In genomic region chr7:97859606-97860204, GRCh38 we compare ENCODE assay signal across 22 cellular contexts.
"Had no signal": no experiment of that assay in that cellular context is flagged by ENCODE, and none has a peak within 500 bp of the region (broad histone marks: within the 10 kb centered on the region; RNA-seq: fewer than 3 reads in every experiment).

No MANE protein-coding gene starts in this region.

- H3K4me3 ChIP-seq: ascending aorta, ovary, right lobe of liver, smooth muscle cell, stomach had no signal

- FAIRE-seq: kidney had no signal

- H3K4me3 Mint-ChIP-seq: activated naive CD4-positive, alpha-beta T cell treated with anti-CD3 and anti-CD28 coated beads, Interleukin-2, amount 50 U/mL, for 24 hours; activated T-cell treated with anti-CD3 and anti-CD28 coated beads, Interleukin-2, amount 50 U/mL, for 72 hours; effector memory CD8-positive, alpha-beta T cell; memory B cell; naive thymus-derived CD4-positive, alpha-beta T cell had no signal

- H3K27me3 Mint-ChIP-seq: activated naive CD4-positive, alpha-beta T cell treated with anti-CD3 and anti-CD28 coated beads, Interleukin-2, amount 50 U/mL, for 24 hours; effector memory CD8-positive, alpha-beta T cell; memory B cell; naive thymus-derived CD4-positive, alpha-beta T cell had no signal

- H3K9me3 ChIP-seq: ascending aorta, ovary, right lobe of liver, stomach had no signal

- H3K36me3 ChIP-seq: ovary, right lobe of liver had no signal

- ATAC-seq: activated T-cell treated with anti-CD3 and anti-CD28 coated beads, Interleukin-2, amount 50 U/mL, for 72 hours; effector memory CD8-positive, alpha-beta T cell; foreskin keratinocyte; left ventricle myocardium superior; naive thymus-derived CD4-positive, alpha-beta T cell; right lobe of liver had no signal

- H3K9me3 Mint-ChIP-seq: activated naive CD4-positive, alpha-beta T cell treated with anti-CD3 and anti-CD28 coated beads, Interleukin-2, amount 50 U/mL, for 24 hours; activated T-cell treated with anti-CD3 and anti-CD28 coated beads, Interleukin-2, amount 50 U/mL, for 72 hours; effector memory CD8-positive, alpha-beta T cell; memory B cell; naive thymus-derived CD4-positive, alpha-beta T cell had no signal

- H3K27me3 ChIP-seq: ascending aorta, foreskin keratinocyte, ovary, right lobe of liver, stomach had no signal

- DNase-seq: activated CD4-positive, CD25-positive, alpha-beta regulatory T cell treated with anti-CD3 and anti-CD28 coated beads, Interleukin-2, amount 50 U/mL, for 72 hours; activated CD8-positive, alpha-beta memory T cell treated with anti-CD3 and anti-CD28 coated beads for 24 hours; activated CD8-positive, alpha-beta memory T cell treated with anti-CD3 and anti-CD28 coated beads, Interleukin-2, amount 50 U/mL, for 48 hours; activated gamma-delta T cell; activated T-cell treated with anti-CD3 and anti-CD28 coated beads, Interleukin-2, amount 50 U/mL, for 72 hours; cerebellar nuclear complex; effector memory CD8-positive, alpha-beta T cell; foreskin keratinocyte; kidney; left ventricle myocardium superior; naive thymus-derived CD4-positive, alpha-beta T cell; ovary; right lobe of liver; stimulated activated CD4-positive, alpha-beta T cell treated with anti-CD3 and anti-CD28 coated beads, Interleukin-4, amount 100 ng/mL, for 1 hour; stomach; T-helper 1 cell; T1000; trophoblast cell had no signal

- H3K27ac Mint-ChIP-seq: activated naive CD4-positive, alpha-beta T cell treated with anti-CD3 and anti-CD28 coated beads, Interleukin-2, amount 50 U/mL, for 24 hours; activated T-cell treated with anti-CD3 and anti-CD28 coated beads, Interleukin-2, amount 50 U/mL, for 72 hours; effector memory CD8-positive, alpha-beta T cell; memory B cell; naive thymus-derived CD4-positive, alpha-beta T cell had no signal

- H3K4me1 ChIP-seq: ascending aorta, foreskin keratinocyte, right lobe of liver, stomach had no signal
